ENCODE assay signal across 12 cellular contexts in genomic region chr7:120838281-120838682, GRCh38. TPM values are rescaled to one million over a fixed set of nuclear protein-coding genes. Genes with fewer than 3 reads are reported as not detected.
A peak's percentile ranks its signal among the peaks of the same experiment; 100 is the strongest.
DNase-seq lines count a peak whose midpoint lies in the region; ATAC-seq and TF ChIP-seq lines count a peak whose summit lies in the region.
"Had no signal": no experiment of that assay in that cellular context is flagged by ENCODE, and none has a peak within 500 bp of the region (broad histone marks: within the 10 kb centered on the region; RNA-seq: fewer than 3 reads in every experiment).

No MANE protein-coding gene starts in this region.

- CTCF ChIA-PET in A673 (lab: Charles Lee) = no interaction called here
- CTCF ChIA-PET in CD4-positive, alpha-beta T cell (lab: Charles Lee) = no interaction called here

- H3K27ac Mint-ChIP-seq in HFFc6 = no peak overlapping the region
- H3K27ac Mint-ChIP-seq in CD4-positive, alpha-beta T cell = no peak overlapping the region
- no peak overlapping the region for H3K27ac Mint-ChIP-seq in activated T-helper 17 cell treated with anti-CD3 and anti-CD28 coated beads, Interleukin-2, amount 50 U/mL, for 72 hours
- H3K27ac Mint-ChIP-seq: immature natural killer cell had no signal

- H3K4me1 ChIP-seq in A673 (ENCODE audit: insufficient read depth, low read length, poor library complexity, severe bottlenecking) = peaks cover 5% of the 10 kb centered on the region

- no peaks in the 10 kb centered on the region for H3K27me3 ChIP-seq in A673 (replicated peaks; ENCODE audit: insufficient read depth, low read depth, low read length, poor library complexity)
- H3K27me3 ChIP-seq in CD4-positive, alpha-beta T cell (ENCODE audit: control insufficient read depth, insufficient read depth, low read length) = no peaks in the 10 kb centered on the region

- POLR2A ChIA-PET in A673 (lab: Charles Lee; ENCODE audit: low non-redundant PET) = no interaction called here
- POLR2A ChIA-PET in CD4-positive, alpha-beta T cell (lab: Charles Lee) = no interaction called here

- no peak overlapping the region for H3K4me3 ChIP-seq in A673 (ENCODE audit: low read depth, low read length, poor library complexity, severe bottlenecking)

- no peaks in the 10 kb centered on the region for H3K4me1 Mint-ChIP-seq in HFFc6 (ENCODE audit: low read depth)
- no peaks in the 10 kb centered on the region for H3K4me1 Mint-ChIP-seq in CD4-positive, alpha-beta T cell (ENCODE audit: low read depth)
- H3K4me1 Mint-ChIP-seq in activated T-helper 17 cell treated with anti-CD3 and anti-CD28 coated beads, Interleukin-2, amount 50 U/mL, for 72 hours = no peaks in the 10 kb centered on the region
- H3K4me1 Mint-ChIP-seq: immature natural killer cell had no signal

- peak overlapping the region; percentile 34; the same call in 1 of the 2 replicates for H3K4me3 Mint-ChIP-seq in HFFc6
- no peak overlapping the region for H3K4me3 Mint-ChIP-seq in CD4-positive, alpha-beta T cell
- H3K4me3 Mint-ChIP-seq in activated T-helper 17 cell treated with anti-CD3 and anti-CD28 coated beads, Interleukin-2, amount 50 U/mL, for 72 hours = no peak overlapping the region
- H3K4me3 Mint-ChIP-seq: immature natural killer cell had no signal

- peak; percentile 23 for DNase-seq in A673 (ENCODE audit: low spot score)
- DNase-seq in HFFc6 = no peak
- no peak for DNase-seq in midbrain (lab: John Stamatoyannopoulos, UW)
- no peak for DNase-seq in hepatic stellate cell (ENCODE audit: low spot score)
- no peak for DNase-seq in CD4-positive, alpha-beta T cell
- DNase-seq: immature natural killer cell had no signal

- BruUV-seq in A673 (replicated peaks; lab: Mats Ljungman, UMichigan) = no TSS peak

- no peaks in the 10 kb centered on the region for H3K36me3 ChIP-seq in A673 (ENCODE audit: insufficient read depth, low read length, poor library complexity, severe bottlenecking)

- H3K36me3 Mint-ChIP-seq in HFFc6 (ENCODE audit: low read depth) = no peaks in the 10 kb centered on the region
- H3K36me3 Mint-ChIP-seq in CD4-positive, alpha-beta T cell (ENCODE audit: low read depth) = no peaks in the 10 kb centered on the region
- H3K36me3 Mint-ChIP-seq in activated T-helper 17 cell treated with anti-CD3 and anti-CD28 coated beads, Interleukin-2, amount 50 U/mL, for 72 hours (ENCODE audit: low read depth) = no peaks in the 10 kb centered on the region
- H3K36me3 Mint-ChIP-seq: immature natural killer cell had no signal

- no peaks in the 10 kb centered on the region for H3K27me3 Mint-ChIP-seq in HFFc6 (ENCODE audit: insufficient read depth)
- H3K27me3 Mint-ChIP-seq in CD4-positive, alpha-beta T cell = peaks cover 24% of the 10 kb centered on the region
- peaks cover 18% of the 10 kb centered on the region for H3K27me3 Mint-ChIP-seq in activated T-helper 17 cell treated with anti-CD3 and anti-CD28 coated beads, Interleukin-2, amount 50 U/mL, for 72 hours

- peak; percentile 54 for ATAC-seq in GM19043 (IDR thresholded peaks at IDR 0.05; ENCODE audit: low read depth, unreplicated experiment)
- peak; percentile 56 for ATAC-seq in HG03342 (IDR thresholded peaks at IDR 0.05; ENCODE audit: unreplicated experiment)
- no peak for ATAC-seq in CD4-positive, alpha-beta T cell (ENCODE audit: poor library complexity)
- no peak for ATAC-seq in activated T-helper 17 cell treated with anti-CD3 and anti-CD28 coated beads, Interleukin-2, amount 50 U/mL, for 72 hours (replicated peaks)
- ATAC-seq: esophagus mucosa, sciatic nerve had no signal

- TF ChIP-seq CTCF in A673 (conservative IDR thresholded peaks at IDR 0.05; ENCODE audit: low read depth, low read length) (no peak), HFFc6 (IDR thresholded peaks at IDR 0.05) (no peak)
- TF ChIP-seq CTCF in CD4-positive, alpha-beta T cell (IDR thresholded peaks at IDR 0.05) = no peak

- no peaks in the 10 kb centered on the region for H3K9me3 ChIP-seq in A673 (ENCODE audit: low read depth, low read length, poor library complexity, severe bottlenecking)
- no peaks in the 10 kb centered on the region for H3K9me3 ChIP-seq in CD4-positive, alpha-beta T cell (ENCODE audit: control insufficient read depth, low read length)

- intact Hi-C loops in A673 (cut with micrococcal nuclease; ENCODE audit: unreplicated experiment) = no loop called here
- intact Hi-C loops in CD4-positive, alpha-beta T cell (cut with DNase I, micrococcal nuclease) = no loop called here

- H3K9me3 Mint-ChIP-seq in HFFc6 = no peaks in the 10 kb centered on the region
- no peaks in the 10 kb centered on the region for H3K9me3 Mint-ChIP-seq in CD4-positive, alpha-beta T cell
- no peaks in the 10 kb centered on the region for H3K9me3 Mint-ChIP-seq in activated T-helper 17 cell treated with anti-CD3 and anti-CD28 coated beads, Interleukin-2, amount 50 U/mL, for 72 hours

- no peak overlapping the region for H3K27ac ChIP-seq in A673 (ENCODE audit: low read depth, low read length, poor library complexity, severe bottlenecking)
- H3K27ac ChIP-seq in CD4-positive, alpha-beta T cell (ENCODE audit: low read depth, low read length) = no peak overlapping the region

RNA-seq across cellular contexts. Expression of gene TSPAN12, which starts 19.7 kb away (rescaled TPM):
- 0.92 and 1.5 TPM in 2 replicates for total RNA-seq in A673 (2021)
- under 1 TPM; 0.21 to 0.51 (median 0.40) TPM for total RNA-seq in HFFc6 (2021; fragmentation: NEBNext Ultra II Directional; extraction: Animal tissue kit (Norgen Biotek cat#: 25700))
- not detected for total RNA-seq in CD4-positive, alpha-beta T cell
- not detected for total RNA-seq in activated T-helper 17 cell treated with anti-CD3 and anti-CD28 coated beads, Interleukin-2, amount 50 U/mL, for 72 hours
- total RNA-seq: T-helper 1 cell treated with Interleukin-12 subunit alpha and Interleukin-12 subunit beta and Interleukin-4 antibody, amounts not matched to agents 30 ng/mL and 1 ng/mL, for 36 hours had no signal

Comparison
In these comparisons a context has a peak if more than half of its experiments do, and no peak if none do; other contexts are left out.
1. ATAC-seq: peak in GM19043 (single experiment) and HG03342 (single experiment); none in CD4-positive, alpha-beta T cell (single experiment) and activated T-helper 17 cell treated with anti-CD3 and anti-CD28 coated beads, Interleukin-2, amount 50 U/mL, for 72 hours (single experiment).